ENCODE assay signal across 20 cellular contexts in genomic region chr10:49117366-49117905, GRCh38.
"Had no signal": no experiment of that assay in that cellular context is flagged by ENCODE, and none has a peak within 500 bp of the region (broad histone marks: within the 10 kb centered on the region; RNA-seq: fewer than 3 reads in every experiment).

No MANE protein-coding gene starts in this region.

- ATAC-seq: activated CD4-positive, CD25-positive, alpha-beta regulatory T cell treated with anti-CD3 and anti-CD28 coated beads, Interleukin-2, amount 50 U/mL, for 24 hours; activated CD8-positive, alpha-beta T cell treated with anti-CD3 and anti-CD28 coated beads for 36 hours; activated naive CD4-positive, alpha-beta T cell treated with anti-CD3 and anti-CD28 coated beads, Interleukin-2, amount 50 U/mL, for 72 hours; effector memory CD8-positive, alpha-beta T cell; gastrocnemius medialis; left ventricle myocardium superior; natural killer cell; sciatic nerve had no signal

- DNase-seq: activated CD4-positive, alpha-beta T cell treated with anti-CD3 and anti-CD28 coated beads, Interleukin-2, amount 10 ng/mL, durations not matched to agents 7 days and 5 days; activated CD8-positive, alpha-beta T cell treated with anti-CD3 and anti-CD28 coated beads for 36 hours; activated T-cell treated with anti-CD3 and anti-CD28 coated beads, Interleukin-2, amount 50 U/mL, for 1 hour; aorta; brain microvascular endothelial cell; effector memory CD8-positive, alpha-beta T cell; esophagus squamous epithelium; gastrocnemius medialis; hippocampal formation; left ventricle myocardium superior; midbrain; natural killer cell; small intestine; stimulated activated CD4-positive, alpha-beta T cell treated with anti-CD3 and anti-CD28 coated beads, Interleukin-2, amount 100 ng/mL, for 24 hours; stimulated activated naive CD8-positive, alpha-beta T cell treated with anti-CD3 and anti-CD28 coated beads, Interleukin-15, amount 100 ng/mL, for 72 hours; transverse colon; uterus had no signal
